20 cellular contexts compared by ENCODE assay signal in the genomic region with DNA sequence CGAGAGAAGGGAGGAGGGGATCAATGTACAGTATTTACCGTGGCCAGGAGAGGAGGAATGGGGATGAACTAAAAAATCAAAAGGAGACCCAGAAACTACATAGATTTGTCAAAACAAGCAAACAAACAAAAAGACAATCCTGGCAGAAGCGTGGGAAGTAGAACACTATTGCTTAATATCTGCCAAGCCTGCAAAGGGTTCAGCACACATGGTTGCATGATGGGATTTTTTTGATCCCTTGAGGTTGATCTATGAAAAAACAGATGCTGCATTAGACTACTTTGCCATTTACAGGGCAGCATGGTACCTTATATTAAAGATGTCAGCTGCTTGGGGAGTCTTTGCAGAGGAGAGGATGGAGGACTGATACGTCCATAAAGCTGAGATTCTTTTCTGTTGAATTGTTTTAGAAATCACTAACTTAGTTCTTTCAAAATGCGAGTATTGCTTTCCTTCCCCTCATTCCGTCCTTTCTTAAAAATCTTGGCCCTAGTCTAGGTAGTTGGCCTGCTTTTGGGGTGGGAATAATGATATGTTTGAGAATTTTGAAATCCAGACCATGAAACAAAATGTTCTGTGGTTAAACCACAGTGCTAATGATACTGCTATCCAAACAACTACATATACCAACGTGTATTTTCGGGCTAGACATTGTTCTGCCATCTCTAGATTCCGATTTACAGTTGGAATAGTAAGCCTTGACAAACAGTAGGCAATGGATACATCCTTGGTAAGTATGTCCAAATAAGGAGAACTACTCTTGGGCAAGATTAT. TPM values are rescaled to one million over a fixed set of nuclear protein-coding genes. Genes with fewer than 3 reads are reported as not detected.
DNase-seq lines count a peak whose midpoint lies in the region; ATAC-seq, FAIRE-seq and TF ChIP-seq lines count a peak whose summit lies in the region.
"Had no signal": no experiment of that assay in that cellular context is flagged by ENCODE, and none has a peak within 500 bp of the region (broad histone marks: within the 10 kb centered on the region; RNA-seq: fewer than 3 reads in every experiment).

No MANE protein-coding gene starts in this region.

- FAIRE-seq in HepG2 (lab: Jason Lieb, UNC) = no peak
- FAIRE-seq: A204.1, GM12892, GM19239, RCC 7860 had no signal

- no peaks in the 10 kb centered on the region for H3K79me2 ChIP-seq in HepG2 (ENCODE audit: insufficient read depth, low read length)

- in situ Hi-C loops in HepG2 (cut with HindIII; ENCODE audit: extremely low pct_ligation_motif_present, low pct_unique_long_range_greater_than_20kb) = loop anchor here (5.0 kb wide), 1 partner anchor 139 kb away; no protein-coding TSS in a partner anchor

- H3K4me2 ChIP-seq in HepG2 (ENCODE audit: low read depth, low read length) = no peak overlapping the region

- H3K9ac ChIP-seq in HepG2 (ENCODE audit: insufficient read depth, low read depth, low read length) = no peak overlapping the region

- H3K4me1 ChIP-seq in heart left ventricle (peaks cover 0 to 3% (median 0%) of the 10 kb centered on the region in 12 donors), HepG2 (ENCODE audit: insufficient read depth, low read length) (no peaks in the 10 kb centered on the region)

- ATAC-seq in Right ventricle myocardium superior (ENCODE audit: poor library complexity) (peak; percentile 82), heart left ventricle (no peak), HepG2 (no peak), HG02885 (IDR thresholded peaks at IDR 0.05; ENCODE audit: poor library complexity, unreplicated experiment) (no peak)

- POLR2A ChIA-PET in HepG2 (lab: Yijun Ruan, JAX) = no interaction called here

- H3K36me3 ChIP-seq in heart left ventricle (no peaks in the 10 kb centered on the region), HepG2 (replicated peaks in 1 of 2; ENCODE audit: control insufficient read depth in 1 of 2, insufficient read depth in 2 of 2, low read length in 2 of 2) (no peaks in the 10 kb centered on the region)
- H3K36me3 ChIP-seq: MG63 had no signal

- H3K27ac ChIP-seq in heart left ventricle (peak overlapping the region in 1 of 12 donors; percentile 7), HepG2 (ENCODE audit: extremely low read length, insufficient read depth, low read length) (no peak overlapping the region)
- H3K27ac ChIP-seq: C4-2B had no signal

- H3K4me3 ChIP-seq in heart left ventricle = no peak overlapping the region
- H3K4me3 ChIP-seq in choroid plexus epithelial cell (ENCODE audit: low read depth, low read length) = no peak overlapping the region
- no peak overlapping the region for H3K4me3 ChIP-seq in HepG2 (replicated peaks in 1 of 3; ENCODE audit: insufficient read depth in 1 of 3, low read depth in 2 of 3, low read length in 3 of 3)
- H3K4me3 ChIP-seq: MG63 had no signal

- BruUV-seq in HepG2 (replicated peaks; lab: Mats Ljungman, UMichigan) = no TSS peak

- TF ChIP-seq RAD21 in HepG2 (CRISPR knock-in tag; IDR thresholded peaks at IDR 0.05) = no peak

- no peaks in the 10 kb centered on the region for H3K9me3 ChIP-seq in heart left ventricle
- H3K9me3 ChIP-seq in HepG2 (ENCODE audit: low read length) = no peaks in the 10 kb centered on the region
- H3K9me3 ChIP-seq: MG63 had no signal

- DNase-seq in Right ventricle myocardium superior (no peak), heart left ventricle (no peak), choroid plexus epithelial cell (ENCODE audit: low read depth) (peak; percentile 11), HepG2 (ENCODE audit: low spot score) (no peak), SW 1271 (lab: John Stamatoyannopoulos, UW) (no peak), middle frontal gyrus (ENCODE audit: extremely low spot score, low spot score) (no peak)
- DNase-seq: KG1, MG63, NCI-H1417, NCI-H1930, NCI-H2171, NCI-H446, NCI-H69, SIG-M5 had no signal

- no peak overlapping the region for H2AFZ ChIP-seq in HepG2 (ENCODE audit: low read length)

- H4K20me1 ChIP-seq in HepG2 (ENCODE audit: insufficient read depth, low read length) = no peaks in the 10 kb centered on the region

- WGBS in heart left ventricle, 4 donors = 83 to 88% (median 85%) methylated on average over 9 of the region's 9 CpGs
- 13% methylated on average over 9 of the region's 9 CpGs for WGBS in HepG2 (ENCODE audit: low lambda C conversion rate)

- TF ChIP-seq POLR2A in heart left ventricle (IDR thresholded peaks at IDR 0.05) (no peak), HepG2 (IDR thresholded peaks at IDR 0.05; ENCODE audit: insufficient read depth in 1 of 2, low read depth in 2 of 2, low read length in 2 of 2) (no peak)

- intact Hi-C loops in Right ventricle myocardium superior (cut with DNase I) (no loop called here), heart left ventricle (cut with DNase I) (no loop called here), HepG2 (cut with micrococcal nuclease; ENCODE audit: unreplicated experiment) (no loop called here)

- CTCF ChIA-PET in HepG2 (lab: Yijun Ruan, JAX; ENCODE audit: low intra/inter-chr PET ratio, low total read pairs) = no interaction called here

- no peak for TF ChIP-seq EP300 in HepG2 (IDR thresholded peaks at IDR 0.05; ENCODE audit: low read depth in 2 of 2, low read length in 2 of 2)
- no peak for TF ChIP-seq EP300 in HepG2 (CRISPR knock-in tag; IDR thresholded peaks at IDR 0.05; ENCODE audit: borderline replicate concordance)

- H3K27me3 ChIP-seq in heart left ventricle (no peaks in the 10 kb centered on the region), HepG2 (ENCODE audit: control insufficient read depth in 1 of 2, insufficient read depth in 2 of 2, low read length in 2 of 2) (peaks cover 0 to 3% of the 10 kb centered on the region in 2 experiments; a peak in 1 of 5 replicates)
- H3K27me3 ChIP-seq: MG63 had no signal

- TF ChIP-seq CTCF in heart left ventricle (IDR thresholded peaks at IDR 0.05) (no peak), choroid plexus epithelial cell (conservative IDR thresholded peaks at IDR 0.05; ENCODE audit: low read depth, low read length) (no peak), HepG2 (CRISPR knock-in tag; IDR thresholded peaks at IDR 0.05) (no peak)

TF ChIP-seq in HepG2, 621 proteins besides CTCF, POLR2A, EP300 and RAD21:
- TF ChIP-seq FOXJ3 (CRISPR knock-in tag; IDR thresholded peaks at IDR 0.05; ENCODE audit: borderline replicate concordance) (no peak), CEBPB (IDR thresholded peaks at IDR 0.05; ENCODE audit: borderline replicate concordance, low read depth, low read length) (peak; percentile 11; the same call in 1 of the 2 replicates), ZKSCAN5 (CRISPR knock-in tag; IDR thresholded peaks at IDR 0.05) (no peak), MTF1 (CRISPR knock-in tag; IDR thresholded peaks at IDR 0.05) (no peak), BHLHE40 (IDR thresholded peaks at IDR 0.05; ENCODE audit: low read length) (no peak), RELA (CRISPR knock-in tag; IDR thresholded peaks at IDR 0.05) (no peak), GZF1 (CRISPR knock-in tag; IDR thresholded peaks at IDR 0.05) (no peak), HDAC2 (CRISPR knock-in tag; IDR thresholded peaks at IDR 0.05) (no peak)
- TF ChIP-seq, protein P1, sequence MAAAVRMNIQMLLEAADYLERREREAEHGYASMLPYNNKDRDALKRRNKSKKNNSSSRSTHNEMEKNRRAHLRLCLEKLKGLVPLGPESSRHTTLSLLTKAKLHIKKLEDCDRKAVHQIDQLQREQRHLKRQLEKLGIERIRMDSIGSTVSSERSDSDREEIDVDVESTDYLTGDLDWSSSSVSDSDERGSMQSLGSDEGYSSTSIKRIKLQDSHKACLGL (CRISPR knock-in tag; IDR thresholded peaks at IDR 0.05) = no peak

RNA-seq across cellular contexts. Expression of a gene that starts 39.6 kb away (rescaled TPM):
- total RNA-seq in Right ventricle myocardium superior (19.4 TPM), heart left ventricle (10 to 100 TPM in 8 of 9 donors, 1 to 10 TPM in 1; 8.8 to 22.9 (median 13.3) TPM), HepG2 (2016; rRNA removed; fragmentation: Illumina TruSeq; extraction: Trizol) (0.11 and 0.42 TPM in 2 replicates)
- polyA plus RNA-seq in heart left ventricle (10 to 100 TPM in 1 of 2 donors, 1 to 10 TPM in 1; 6.2 to 11.3 TPM), HepG2 (2011; rRNA removed) (0.24 and 0.33 TPM in 2 replicates)
- total RNA-seq in HepG2 (2016; cell fraction: cytosol; rRNA removed; fragmentation: Illumina TruSeq; extraction: Trizol; ENCODE audit: low read depth) = not detected in 2 replicates
- total RNA-seq in HepG2 (2016; cell fraction: insoluble cytoplasmic fraction; rRNA removed; fragmentation: Illumina TruSeq; extraction: Trizol) = 0.19 and 0.32 TPM in 2 replicates
- 0.12 and 0.14 TPM in 2 replicates for total RNA-seq in HepG2 (2016; cell fraction: membrane; rRNA removed; fragmentation: Illumina TruSeq; extraction: Trizol)
- total RNA-seq in HepG2 (2016; cell fraction: nucleus; rRNA removed; fragmentation: Illumina TruSeq; extraction: Trizol) = 0.47 and 0.84 TPM in 2 replicates
- 0.21 and 0.37 TPM in 2 replicates for polyA plus RNA-seq in HepG2 (2011; cell fraction: cytosol; rRNA removed)
- 0.05 and 0.16 TPM in 2 replicates for polyA plus RNA-seq in HepG2 (2011; cell fraction: nucleus; rRNA removed)
- 0.20 and 0.62 TPM in 2 replicates for polyA plus RNA-seq in HepG2 (2012)
- polyA plus RNA-seq in HepG2 (2016; cell fraction: cytosol; fragmentation: Illumina TruSeq; extraction: Trizol; ENCODE audit: low read depth) = 0.02 and 0.05 TPM in 2 replicates
- 0.15 and 0.23 TPM in 2 replicates for polyA plus RNA-seq in HepG2 (2016; cell fraction: insoluble cytoplasmic fraction; fragmentation: Illumina TruSeq; extraction: Trizol; ENCODE audit: low read depth)
- polyA plus RNA-seq in HepG2 (2016; cell fraction: membrane; fragmentation: Illumina TruSeq; extraction: Trizol; ENCODE audit: low read depth) = 0.05 TPM in 1 of 2 replicates, not detected in the other
- 0.36 and 0.57 TPM in 2 replicates for polyA plus RNA-seq in HepG2 (2016; cell fraction: nucleus; fragmentation: Illumina TruSeq; extraction: Trizol; ENCODE audit: insufficient read depth, low read depth)
- 0.28 TPM in 1 of 2 replicates, not detected in the other for polyA minus RNA-seq in HepG2 (2011; rRNA and poly(A)+ RNA removed; ENCODE audit: low replicate concordance)
- polyA minus RNA-seq in HepG2 (2011; cell fraction: cytosol; rRNA and poly(A)+ RNA removed) = 0.26 TPM in 1 of 2 replicates, not detected in the other
- polyA minus RNA-seq in HepG2 (2011; cell fraction: nucleus; rRNA and poly(A)+ RNA removed) = 0.13 and 0.37 TPM in 2 replicates

Comparison
In these comparisons a context has a peak if more than half of its experiments do, and no peak if none do; other contexts are left out.
1. RNA of a gene that starts 39.6 kb away (total RNA-seq): 19.4 TPM in Right ventricle myocardium superior (single experiment) and 8.8 to 22.9 TPM in heart left ventricle; 0.11 to 0.84 TPM in HepG2; every median in the first group is over 4 times any median in the second.